ENCODE assay signal across 12 cellular contexts in the genomic region with DNA sequence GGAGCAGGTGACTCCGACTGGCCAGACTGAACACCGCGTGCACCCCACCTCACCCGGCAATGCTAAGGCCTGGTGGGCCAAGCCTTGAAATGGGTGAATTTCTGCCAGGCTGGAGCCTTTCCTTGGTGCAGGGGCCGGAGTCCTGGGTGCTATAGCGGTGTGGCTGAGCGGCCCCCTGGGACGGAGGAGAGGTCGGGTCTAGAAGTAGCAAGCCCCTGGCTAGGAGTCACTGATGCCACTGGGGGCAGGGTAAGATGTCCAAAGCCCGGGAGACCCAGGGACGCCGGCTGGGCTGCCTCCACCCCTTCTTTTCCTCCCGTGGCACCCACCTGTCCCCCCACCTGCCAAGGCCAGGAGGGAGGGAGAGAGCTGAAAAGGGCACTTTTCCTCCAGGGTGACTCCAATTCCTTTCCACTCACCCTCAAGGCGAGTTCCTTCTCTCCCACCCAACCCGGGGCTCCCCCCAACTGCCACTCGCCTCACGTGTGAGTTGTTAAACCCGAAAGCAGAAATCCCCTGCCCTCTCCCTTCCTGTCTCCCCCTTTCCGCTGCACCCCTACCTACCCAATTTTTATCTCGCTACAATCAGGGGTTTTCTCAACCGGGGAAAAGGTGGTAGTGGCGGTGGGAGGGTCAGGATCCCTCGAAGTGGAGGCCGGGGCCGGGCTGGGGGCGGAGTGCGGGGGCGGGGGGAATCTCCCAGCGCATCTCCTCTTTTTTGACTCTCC. TPM values are rescaled to one million over a fixed set of nuclear protein-coding genes. Genes with fewer than 3 reads are reported as not detected.
DNase-seq lines count a peak whose midpoint lies in the region; ATAC-seq, FAIRE-seq and TF ChIP-seq lines count a peak whose summit lies in the region.
"Had no signal": no experiment of that assay in that cellular context is flagged by ENCODE, and none has a peak within 500 bp of the region (broad histone marks: within the 10 kb centered on the region; RNA-seq: fewer than 3 reads in every experiment).

No MANE protein-coding gene starts in this region.

- H3K4me3 Mint-ChIP-seq in central memory CD8-positive, alpha-beta T cell: peak overlapping the region; percentile 70
- H3K4me3 Mint-ChIP-seq in progenitor cell of endocrine pancreas (ENCODE audit: low read depth): peak overlapping the region; percentile 49
- H3K4me3 Mint-ChIP-seq: HFFc6 had no signal

- H3K27ac Mint-ChIP-seq in central memory CD8-positive, alpha-beta T cell (ENCODE audit: low read depth): peak overlapping the region; percentile 79
- H3K27ac Mint-ChIP-seq in progenitor cell of endocrine pancreas: no peak overlapping the region
- H3K27ac Mint-ChIP-seq: HFFc6 had no signal

- peak; percentile 91 for FAIRE-seq in GM12892 (lab: Jason Lieb, UNC)
- FAIRE-seq: D721Med had no signal

- no peak for TF ChIP-seq CTCF in progenitor cell of endocrine pancreas (IDR thresholded peaks at IDR 0.05; ENCODE audit: unreplicated experiment)

- TF ChIP-seq POLR2A in GM12892 (IDR thresholded peaks at IDR 0.05; ENCODE audit: low read depth, low read length): no peak

- peaks cover 25% of the 10 kb centered on the region for H3K36me3 Mint-ChIP-seq in central memory CD8-positive, alpha-beta T cell (ENCODE audit: insufficient read depth)
- H3K36me3 Mint-ChIP-seq in progenitor cell of endocrine pancreas (ENCODE audit: insufficient read depth): no peaks in the 10 kb centered on the region

- no peak for DNase-seq in GM12892 (ENCODE audit: insufficient read length)
- DNase-seq in T-helper 9 cell: peak; percentile 59
- peak in 1 of 2 donors; percentile 62 for DNase-seq in central memory CD8-positive, alpha-beta T cell (ENCODE audit: low spot score in 2 of 2)
- no peak for DNase-seq in progenitor cell of endocrine pancreas (ENCODE audit: low spot score, unreplicated experiment)
- DNase-seq in NCI-H2227 (lab: John Stamatoyannopoulos, UW; ENCODE audit: unreplicated experiment): no peak
- DNase-seq in SIG-M5 treated with dmso at 0.1 percent for 504 hours (lab: John Stamatoyannopoulos, UW; ENCODE audit: unreplicated experiment): no peak
- DNase-seq in COR-L47 (lab: John Stamatoyannopoulos, UW): no peak
- DNase-seq: HFFc6 had no signal

- peaks cover 77% of the 10 kb centered on the region for H3K27me3 Mint-ChIP-seq in central memory CD8-positive, alpha-beta T cell
- H3K27me3 Mint-ChIP-seq in progenitor cell of endocrine pancreas: peaks cover 77% of the 10 kb centered on the region

- no peaks in the 10 kb centered on the region for H3K9me3 Mint-ChIP-seq in central memory CD8-positive, alpha-beta T cell
- no peaks in the 10 kb centered on the region for H3K9me3 Mint-ChIP-seq in progenitor cell of endocrine pancreas (ENCODE audit: low read depth)
- H3K9me3 Mint-ChIP-seq: HFFc6 had no signal

- ATAC-seq in central memory CD8-positive, alpha-beta T cell (replicated peaks; ENCODE audit: extremely low read depth, poor library complexity, severe bottlenecking): peak; percentile 52
- ATAC-seq in GM18858 (IDR thresholded peaks at IDR 0.05; ENCODE audit: unreplicated experiment): no peak

- peaks cover 79% of the 10 kb centered on the region for H3K4me1 Mint-ChIP-seq in central memory CD8-positive, alpha-beta T cell
- peaks cover 13% of the 10 kb centered on the region for H3K4me1 Mint-ChIP-seq in progenitor cell of endocrine pancreas (ENCODE audit: low read depth)

RNA-seq across cellular contexts. Expression of a gene that starts 6.0 kb away (rescaled TPM):
- 2.8 TPM for polyA plus RNA-seq in GM12892 (2012; ENCODE audit: missing spikeins)
- total RNA-seq in progenitor cell of endocrine pancreas: 2.7 and 4.6 TPM in 2 replicates
- total RNA-seq: ascending aorta, SJSA1 had no signal
